Comparison of ENCODE assay signal across 8 cellular contexts in the genomic region with DNA sequence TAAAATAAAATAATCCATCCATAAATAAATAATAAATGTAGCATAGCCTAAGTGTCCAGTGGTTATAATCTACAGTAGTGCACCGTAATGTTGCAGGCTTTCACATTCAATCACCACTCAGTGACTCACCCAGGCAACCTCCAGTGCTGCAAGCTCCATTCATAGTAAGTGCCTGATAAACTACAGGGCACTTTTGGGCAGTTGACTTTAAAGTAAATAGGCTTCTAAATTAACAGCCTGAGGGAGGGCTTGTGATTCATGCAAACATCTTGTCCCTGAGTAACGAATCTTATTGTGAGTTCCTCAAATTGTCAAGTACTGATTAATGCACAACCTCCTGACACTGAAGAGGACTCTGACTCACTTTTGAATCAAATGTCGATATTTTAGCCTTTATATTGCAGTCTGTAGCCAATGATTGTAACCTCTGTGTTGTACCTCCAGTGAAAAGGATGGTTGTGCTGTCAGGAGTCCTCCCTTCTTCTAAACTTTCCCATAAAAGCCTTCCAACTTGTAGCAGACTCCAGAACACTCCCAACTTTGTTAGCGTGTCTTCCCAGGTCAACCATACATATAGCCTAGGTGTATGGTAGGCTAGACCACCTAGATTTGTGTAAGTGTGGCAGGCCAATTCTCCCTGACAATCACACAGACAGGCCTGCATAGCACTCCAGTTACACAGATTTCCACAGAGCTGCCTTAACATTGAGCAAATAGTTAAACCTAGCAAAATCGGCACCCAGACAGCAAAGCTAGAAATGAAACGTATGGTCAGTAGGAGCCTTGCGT. TPM values are rescaled to one million over a fixed set of nuclear protein-coding genes. Genes with fewer than 3 reads are reported as not detected.
DNase-seq lines count a peak whose midpoint lies in the region; ATAC-seq and TF ChIP-seq lines count a peak whose summit lies in the region.

No MANE protein-coding gene starts in this region.

- intact Hi-C loops in mucosa of descending colon (cut with DNase I, micrococcal nuclease) = no loop called here

- TF ChIP-seq CTCF in astrocyte of the cerebellum (IDR thresholded peaks at IDR 0.05; ENCODE audit: low read depth, low read length, missing control alignments) = no peak
- TF ChIP-seq CTCF in mucosa of descending colon (IDR thresholded peaks at IDR 0.05) = no peak

- in situ Hi-C loops in astrocyte of the cerebellum (cut with HindIII; ENCODE audit: low sequenced_read_pairs) = no loop called here

- H3K36me3 ChIP-seq in mucosa of descending colon (ENCODE audit: low read depth) = no peaks in the 10 kb centered on the region

- no peak overlapping the region for H3K4me3 ChIP-seq in astrocyte of the cerebellum (ENCODE audit: low read depth, low read length)
- no peak overlapping the region for H3K4me3 ChIP-seq in mucosa of descending colon

- DNase-seq in CD1c-positive myeloid dendritic cell (ENCODE audit: extremely low spot score) = peak; percentile 33
- DNase-seq in LHCN-M2 (ENCODE audit: low read depth) = peak; percentile 58
- peak; percentile 32 for DNase-seq in astrocyte of the cerebellum (ENCODE audit: low read depth)
- no peak for DNase-seq in mucosa of descending colon
- DNase-seq in activated T-cell treated with anti-CD3 and anti-CD28 coated beads for 4 hours = no peak
- no peak for DNase-seq in NCI-H1930 (lab: John Stamatoyannopoulos, UW)

- no peaks in the 10 kb centered on the region for H3K9me3 ChIP-seq in mucosa of descending colon

- no peaks in the 10 kb centered on the region for H3K4me1 ChIP-seq in mucosa of descending colon (ENCODE audit: low read depth)

- peak; percentile 33 for ATAC-seq in mucosa of descending colon
- ATAC-seq in HG03280 (IDR thresholded peaks at IDR 0.05; ENCODE audit: unreplicated experiment) = no peak
- ATAC-seq in HG03159 (IDR thresholded peaks at IDR 0.05; ENCODE audit: unreplicated experiment) = no peak

RNA-seq across cellular contexts. Expression of a gene that starts 54.9 kb away (rescaled TPM):
- total RNA-seq in LHCN-M2 (2014; rRNA removed) (6.2 and 6.6 TPM in 2 replicates), mucosa of descending colon (10 to 100 TPM in 1 of 3 donors, 1 to 10 TPM in 2; 4.1 to 13.7 (median 5.3) TPM)
- polyA plus RNA-seq in LHCN-M2 (2012) = 6.0 TPM

Comparison
In these comparisons a context has a peak if more than half of its experiments do, and no peak if none do; other contexts are left out.
1. DNase-seq: peak in CD1c-positive myeloid dendritic cell (single experiment), LHCN-M2 (single experiment) and astrocyte of the cerebellum (single experiment); none in mucosa of descending colon (0 of 3), activated T-cell treated with anti-CD3 and anti-CD28 coated beads for 4 hours (single experiment) and NCI-H1930 (0 of 2).